Comparison of ENCODE assay signal across 1 cellular context in the genomic region with DNA sequence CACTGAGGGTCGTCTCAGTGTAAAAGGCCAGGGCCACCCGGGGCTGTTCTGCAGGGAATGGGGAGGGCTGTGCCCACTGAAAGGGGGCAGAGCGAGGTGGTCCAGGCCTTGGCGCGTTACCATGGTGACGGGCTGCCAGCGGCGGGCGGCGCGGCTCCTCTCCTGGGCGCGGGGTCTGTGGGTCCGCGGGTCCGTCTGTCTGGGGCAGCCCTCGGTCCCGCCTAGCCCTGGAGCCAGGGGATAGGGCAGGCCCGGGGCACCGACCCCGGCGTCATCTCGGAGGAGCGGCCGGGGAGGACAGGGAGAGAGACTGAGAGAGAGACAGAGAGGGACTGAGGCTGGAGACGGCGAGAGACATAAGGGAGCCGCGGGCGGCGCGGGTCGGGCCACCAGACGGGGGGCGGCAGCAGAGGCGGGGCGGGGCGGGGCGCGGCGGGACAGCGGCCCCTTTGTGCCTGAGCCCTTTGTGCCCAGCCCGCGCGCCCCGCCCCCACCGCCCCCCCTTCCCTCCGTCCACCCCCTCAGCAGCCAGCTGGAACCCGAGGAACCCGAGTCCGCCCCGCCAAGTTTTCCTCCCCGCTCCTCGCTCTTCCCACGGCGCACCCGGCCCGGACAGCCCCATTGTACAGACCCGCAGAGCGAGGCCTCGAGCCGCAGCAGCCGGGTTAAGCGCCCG.
TF ChIP-seq lines count a peak whose summit lies in the region.

Gene KIAA1755, minus strand, starts transcription at position 358 of the 676 bp plus-strand sequence. Its CDS starts 235 bp downstream, at position 123.

TF ChIP-seq in WTC11, 78 proteins besides CTCF, POLR2A, EP300 and RAD21 (continued from another document):
- TF ChIP-seq ZNF532 (CRISPR knock-in tag; IDR thresholded peaks at IDR 0.05; ENCODE audit: borderline replicate concordance), result no peak
- TF ChIP-seq FOXP1 (CRISPR knock-in tag; IDR thresholded peaks at IDR 0.05; ENCODE audit: borderline replicate concordance), result no peak
- no peak for TF ChIP-seq FOXJ3 (CRISPR knock-in tag; IDR thresholded peaks at IDR 0.05; ENCODE audit: borderline replicate concordance)
- TF ChIP-seq TEAD4 (CRISPR knock-in tag; IDR thresholded peaks at IDR 0.05), result no peak
- no peak for TF ChIP-seq EMX1 (CRISPR knock-in tag; IDR thresholded peaks at IDR 0.05)
- peak; percentile 80; the same call in 1 of the 2 replicates for TF ChIP-seq ZNF121 (CRISPR knock-in tag; IDR thresholded peaks at IDR 0.05)
- TF ChIP-seq ZNF138 (CRISPR knock-in tag; conservative IDR thresholded peaks at IDR 0.05), result no peak
- no peak for TF ChIP-seq RELA (CRISPR knock-in tag; IDR thresholded peaks at IDR 0.05; ENCODE audit: borderline replicate concordance)
- no peak for TF ChIP-seq TEAD1 (CRISPR knock-in tag; IDR thresholded peaks at IDR 0.05)
- TF ChIP-seq, protein P1, sequence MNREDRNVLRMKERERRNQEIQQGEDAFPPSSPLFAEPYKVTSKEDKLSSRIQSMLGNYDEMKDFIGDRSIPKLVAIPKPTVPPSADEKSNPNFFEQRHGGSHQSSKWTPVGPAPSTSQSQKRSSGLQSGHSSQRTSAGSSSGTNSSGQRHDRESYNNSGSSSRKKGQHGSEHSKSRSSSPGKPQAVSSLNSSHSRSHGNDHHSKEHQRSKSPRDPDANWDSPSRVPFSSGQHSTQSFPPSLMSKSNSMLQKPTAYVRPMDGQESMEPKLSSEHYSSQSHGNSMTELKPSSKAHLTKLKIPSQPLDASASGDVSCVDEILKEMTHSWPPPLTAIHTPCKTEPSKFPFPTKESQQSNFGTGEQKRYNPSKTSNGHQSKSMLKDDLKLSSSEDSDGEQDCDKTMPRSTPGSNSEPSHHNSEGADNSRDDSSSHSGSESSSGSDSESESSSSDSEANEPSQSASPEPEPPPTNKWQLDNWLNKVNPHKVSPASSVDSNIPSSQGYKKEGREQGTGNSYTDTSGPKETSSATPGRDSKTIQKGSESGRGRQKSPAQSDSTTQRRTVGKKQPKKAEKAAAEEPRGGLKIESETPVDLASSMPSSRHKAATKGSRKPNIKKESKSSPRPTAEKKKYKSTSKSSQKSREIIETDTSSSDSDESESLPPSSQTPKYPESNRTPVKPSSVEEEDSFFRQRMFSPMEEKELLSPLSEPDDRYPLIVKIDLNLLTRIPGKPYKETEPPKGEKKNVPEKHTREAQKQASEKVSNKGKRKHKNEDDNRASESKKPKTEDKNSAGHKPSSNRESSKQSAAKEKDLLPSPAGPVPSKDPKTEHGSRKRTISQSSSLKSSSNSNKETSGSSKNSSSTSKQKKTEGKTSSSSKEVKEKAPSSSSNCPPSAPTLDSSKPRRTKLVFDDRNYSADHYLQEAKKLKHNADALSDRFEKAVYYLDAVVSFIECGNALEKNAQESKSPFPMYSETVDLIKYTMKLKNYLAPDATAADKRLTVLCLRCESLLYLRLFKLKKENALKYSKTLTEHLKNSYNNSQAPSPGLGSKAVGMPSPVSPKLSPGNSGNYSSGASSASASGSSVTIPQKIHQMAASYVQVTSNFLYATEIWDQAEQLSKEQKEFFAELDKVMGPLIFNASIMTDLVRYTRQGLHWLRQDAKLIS (CRISPR knock-in tag; IDR thresholded peaks at IDR 0.05; ENCODE audit: borderline replicate concordance), result no peak
- TF ChIP-seq, protein P2, sequence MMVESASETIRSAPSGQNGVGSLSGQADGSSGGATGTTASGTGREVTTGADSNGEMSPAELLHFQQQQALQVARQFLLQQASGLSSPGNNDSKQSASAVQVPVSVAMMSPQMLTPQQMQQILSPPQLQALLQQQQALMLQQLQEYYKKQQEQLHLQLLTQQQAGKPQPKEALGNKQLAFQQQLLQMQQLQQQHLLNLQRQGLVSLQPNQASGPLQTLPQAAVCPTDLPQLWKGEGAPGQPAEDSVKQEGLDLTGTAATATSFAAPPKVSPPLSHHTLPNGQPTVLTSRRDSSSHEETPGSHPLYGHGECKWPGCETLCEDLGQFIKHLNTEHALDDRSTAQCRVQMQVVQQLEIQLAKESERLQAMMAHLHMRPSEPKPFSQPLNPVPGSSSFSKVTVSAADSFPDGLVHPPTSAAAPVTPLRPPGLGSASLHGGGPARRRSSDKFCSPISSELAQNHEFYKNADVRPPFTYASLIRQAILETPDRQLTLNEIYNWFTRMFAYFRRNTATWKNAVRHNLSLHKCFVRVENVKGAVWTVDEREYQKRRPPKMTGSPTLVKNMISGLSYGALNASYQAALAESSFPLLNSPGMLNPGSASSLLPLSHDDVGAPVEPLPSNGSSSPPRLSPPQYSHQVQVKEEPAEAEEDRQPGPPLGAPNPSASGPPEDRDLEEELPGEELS (CRISPR knock-in tag; IDR thresholded peaks at IDR 0.05), result no peak
TF ChIP-seq in WTC11: peak in this region for 2.
